Comparison of ENCODE assay signal across 14 cellular contexts in genomic region chr1:230422221-230422981, GRCh38. TPM values are rescaled to one million over a fixed set of nuclear protein-coding genes. Genes with fewer than 3 reads are reported as not detected.
DNase-seq lines count a peak whose midpoint lies in the region; ATAC-seq, FAIRE-seq and TF ChIP-seq lines count a peak whose summit lies in the region.
"Had no signal": no experiment of that assay in that cellular context is flagged by ENCODE, and none has a peak within 500 bp of the region (broad histone marks: within the 10 kb centered on the region; RNA-seq: fewer than 3 reads in every experiment).

No MANE protein-coding gene starts in this region.

- H2AFZ ChIP-seq in GM23338 (no peak overlapping the region), astrocyte (ENCODE audit: low read depth, low read length) (no peak overlapping the region)

- no peak overlapping the region for H3K9ac ChIP-seq in astrocyte (ENCODE audit: low read length)

- no peak for TF ChIP-seq CTCF in GM23338 (conservative IDR thresholded peaks at IDR 0.05; ENCODE audit: low read depth in 2 of 2)
- no peak for TF ChIP-seq CTCF in astrocyte (IDR thresholded peaks at IDR 0.05; ENCODE audit: insufficient read depth, low read depth, low read length)
- no peak for TF ChIP-seq CTCF in nephron (IDR thresholded peaks at IDR 0.05; ENCODE audit: unreplicated experiment in 3 of 3)

- H3K4me1 Mint-ChIP-seq in GM23338 (peaks cover 60% of the 10 kb centered on the region), astrocyte (ENCODE audit: low read depth, unreplicated experiment) (peaks cover 34% of the 10 kb centered on the region), nephron (peaks cover 40% of the 10 kb centered on the region)

- H3F3A ChIP-seq in GM23338 (replicated peaks; ENCODE audit: low read depth) = peaks cover 2% of the 10 kb centered on the region; the same call in 1 of the 2 replicates

- peaks cover 20% of the 10 kb centered on the region for H3K27me3 ChIP-seq in GM23338 (ENCODE audit: insufficient read depth)
- peaks cover 48% of the 10 kb centered on the region for H3K27me3 ChIP-seq in astrocyte (ENCODE audit: insufficient read depth, low read length)

- FAIRE-seq in astrocyte (lab: Jason Lieb, UNC) = no peak

- H3K4me3 Mint-ChIP-seq in GM23338 (peak overlapping the region; percentile 89), astrocyte (ENCODE audit: unreplicated experiment) (peak overlapping the region; percentile 93), nephron (peak overlapping the region; percentile 50 to 90 (median 55))

- no peak overlapping the region for H3K27ac ChIP-seq in GM23338 (ENCODE audit: low read depth)
- no peak overlapping the region for H3K27ac ChIP-seq in astrocyte (ENCODE audit: low read depth, low read length)
- H3K27ac ChIP-seq: BLaER1 treated with 17β-estradiol and CSF1 and Interleukin-3, amounts not matched to agents 10 nM and 100 nM; coronary artery; heart right ventricle; SK-N-MC; suprapubic skin had no signal

- peak overlapping the region; percentile 94 for H3K4me2 ChIP-seq in GM23338
- no peak overlapping the region for H3K4me2 ChIP-seq in astrocyte (ENCODE audit: low read length)

- peaks cover 7% of the 10 kb centered on the region; the same call in 2 of the 3 replicates for H3K9me3 Mint-ChIP-seq in GM23338
- no peaks in the 10 kb centered on the region for H3K9me3 Mint-ChIP-seq in astrocyte (ENCODE audit: unreplicated experiment)
- H3K9me3 Mint-ChIP-seq in nephron = peaks cover 10% of the 10 kb centered on the region

- H3K9me3 ChIP-seq in astrocyte (ENCODE audit: insufficient read depth, low read depth, low read length) = no peaks in the 10 kb centered on the region
- H3K9me3 ChIP-seq: suprapubic skin had no signal

- H3K36me3 Mint-ChIP-seq in GM23338 (ENCODE audit: low read depth) (peaks cover 32% of the 10 kb centered on the region), astrocyte (ENCODE audit: low read depth, unreplicated experiment) (peaks cover 5% of the 10 kb centered on the region), nephron (ENCODE audit: low read depth) (peaks cover 7% of the 10 kb centered on the region)

- 0 out of 2 replicates have a peak, but pooled peaks cover 3% of the 10 kb centered on the region for H3K36me3 ChIP-seq in GM23338 (ENCODE audit: insufficient read depth)
- no peaks in the 10 kb centered on the region for H3K36me3 ChIP-seq in astrocyte (ENCODE audit: insufficient read depth, low read length)
- H3K36me3 ChIP-seq: heart right ventricle, suprapubic skin had no signal

- no peak for TF ChIP-seq POLR2A in GM18505 (IDR thresholded peaks at IDR 0.05; ENCODE audit: borderline replicate concordance, extremely low read depth, insufficient read depth, insufficient read length)

- H4K20me1 ChIP-seq in GM23338 (replicated peaks; ENCODE audit: insufficient read depth) (peaks cover 21% of the 10 kb centered on the region), astrocyte (ENCODE audit: insufficient read depth, low read length) (peaks cover 15% of the 10 kb centered on the region)

- H3K4me3 ChIP-seq in GM23338 (peak overlapping the region; percentile 68; the same call in 1 of the 2 replicates), astrocyte (ENCODE audit: insufficient read depth, low read depth, low read length) (no peak overlapping the region)
- H3K4me3 ChIP-seq: coronary artery, heart right ventricle, SK-N-MC, suprapubic skin had no signal

- peaks cover 27% of the 10 kb centered on the region for H3K27me3 Mint-ChIP-seq in GM23338 (ENCODE audit: insufficient read depth, low read depth, poor library complexity)
- peaks cover 2% of the 10 kb centered on the region for H3K27me3 Mint-ChIP-seq in astrocyte (ENCODE audit: low read depth, unreplicated experiment)
- peaks cover 63% of the 10 kb centered on the region for H3K27me3 Mint-ChIP-seq in nephron (ENCODE audit: low read depth)

- H3K27ac Mint-ChIP-seq in GM23338 (peak overlapping the region; percentile 36; the same call in 1 of the 2 replicates), astrocyte (ENCODE audit: unreplicated experiment) (peak overlapping the region; percentile 76), nephron (no peak overlapping the region)

- H3K4me1 ChIP-seq in GM23338 (ENCODE audit: insufficient read depth) (peaks cover 39% of the 10 kb centered on the region), astrocyte (ENCODE audit: insufficient read depth, low read length) (no peaks in the 10 kb centered on the region)

- peak; percentile 13 for ATAC-seq in GM23338
- no peak for ATAC-seq in HG02610 (IDR thresholded peaks at IDR 0.05; ENCODE audit: unreplicated experiment)
- no peak for ATAC-seq in GM18505 (IDR thresholded peaks at IDR 0.05; ENCODE audit: unreplicated experiment)
- ATAC-seq: heart right ventricle had no signal

- H3K9me2 ChIP-seq in GM23338 (ENCODE audit: insufficient read depth) = no peaks in the 10 kb centered on the region

- DNase-seq in GM23338 (ENCODE audit: low spot score) (peak; percentile 37), NCI-H187 treated with DMSO at 0.1 percent for 48 hours (lab: John Stamatoyannopoulos, UW) (peak; percentile 41), astrocyte (ENCODE audit: low read depth) (no peak)
- no peak for DNase-seq in activated CD4-positive, alpha-beta T cell treated with anti-CD3 and anti-CD28 coated beads for 48 hours
- DNase-seq: activated CD4-positive, alpha-beta T cell treated with anti-CD3 and anti-CD28 coated beads, Interleukin-2, amount 50 U/mL, for 48 hours; heart right ventricle; NCI-H1105 treated with DMSO at 0.1 percent for 48 hours had no signal

- H3K79me2 ChIP-seq in GM23338 (replicated peaks; ENCODE audit: insufficient read depth) = peaks cover 80% of the 10 kb centered on the region
- no peaks in the 10 kb centered on the region for H3K79me2 ChIP-seq in astrocyte (ENCODE audit: insufficient read depth, low read length)

TF ChIP-seq in GM23338, 12 proteins besides CTCF, POLR2A, EP300 and RAD21 (continues in another document):
- TF ChIP-seq ETS1 (IDR thresholded peaks at IDR 0.05) = no peak
- no peak for TF ChIP-seq JUNB (IDR thresholded peaks at IDR 0.05; ENCODE audit: unreplicated experiment)
- TF ChIP-seq EZH2phosphoT487 (IDR thresholded peaks at IDR 0.05; ENCODE audit: unreplicated experiment) = no peak
- no peak for TF ChIP-seq CREB1 (CRISPR knock-in tag; IDR thresholded peaks at IDR 0.05; ENCODE audit: low read depth)
- TF ChIP-seq REST (IDR thresholded peaks at IDR 0.05; ENCODE audit: unreplicated experiment) = no peak
- no peak for TF ChIP-seq ZNF331 (CRISPR knock-in tag; IDR thresholded peaks at IDR 0.05; ENCODE audit: low read depth)
- TF ChIP-seq STAT1 (IDR thresholded peaks at IDR 0.05; ENCODE audit: unreplicated experiment) = no peak
- no peak for TF ChIP-seq ZNF114 (CRISPR knock-in tag; IDR thresholded peaks at IDR 0.05)
- TF ChIP-seq POLR2AphosphoS5 (IDR thresholded peaks at IDR 0.05; ENCODE audit: low read depth) = no peak
- no peak for TF ChIP-seq NANOG (IDR thresholded peaks at IDR 0.05; ENCODE audit: borderline replicate concordance)
- no peak for TF ChIP-seq EZH2 (IDR thresholded peaks at IDR 0.05; ENCODE audit: low read depth, unreplicated experiment)

RNA-seq across cellular contexts. Expression of gene PGBD5, which starts 3.7 kb away (rescaled TPM):
- 16.6 and 17.0 TPM in 2 replicates for total RNA-seq in GM23338 (2014; rRNA removed; shearing (Covaris generic))
- 3.4 and 3.9 TPM in 2 replicates for polyA plus RNA-seq in GM23338 (2016; fragmentation: Nextera tagmentation; extraction: Ambion mirVana)
- 14.7 and 22.4 TPM in 2 replicates for total RNA-seq in astrocyte

Comparison
In these comparisons a context has a peak if more than half of its experiments do, and no peak if none do; other contexts are left out.
1. DNase-seq: peak in GM23338 (single experiment) and NCI-H187 treated with DMSO at 0.1 percent for 48 hours (single experiment); none in astrocyte (single experiment) and activated CD4-positive, alpha-beta T cell treated with anti-CD3 and anti-CD28 coated beads for 48 hours (single experiment).
2. H3K27ac Mint-ChIP-seq: peak in GM23338 (single experiment) and astrocyte (single experiment); none in nephron (0 of 3).
3. Peak in every context shown above with its lines, with median percentiles within 50 percentile points of each other: H3K4me3 Mint-ChIP-seq.